Comparison of ENCODE assay signal across 8 cellular contexts in genomic region chr4:70721747-70722146, GRCh38. TPM values are rescaled to one million over a fixed set of nuclear protein-coding genes. Genes with fewer than 3 reads are reported as not detected.
DNase-seq lines count a peak whose midpoint lies in the region; ATAC-seq and TF ChIP-seq lines count a peak whose summit lies in the region.

A gene with protein sequence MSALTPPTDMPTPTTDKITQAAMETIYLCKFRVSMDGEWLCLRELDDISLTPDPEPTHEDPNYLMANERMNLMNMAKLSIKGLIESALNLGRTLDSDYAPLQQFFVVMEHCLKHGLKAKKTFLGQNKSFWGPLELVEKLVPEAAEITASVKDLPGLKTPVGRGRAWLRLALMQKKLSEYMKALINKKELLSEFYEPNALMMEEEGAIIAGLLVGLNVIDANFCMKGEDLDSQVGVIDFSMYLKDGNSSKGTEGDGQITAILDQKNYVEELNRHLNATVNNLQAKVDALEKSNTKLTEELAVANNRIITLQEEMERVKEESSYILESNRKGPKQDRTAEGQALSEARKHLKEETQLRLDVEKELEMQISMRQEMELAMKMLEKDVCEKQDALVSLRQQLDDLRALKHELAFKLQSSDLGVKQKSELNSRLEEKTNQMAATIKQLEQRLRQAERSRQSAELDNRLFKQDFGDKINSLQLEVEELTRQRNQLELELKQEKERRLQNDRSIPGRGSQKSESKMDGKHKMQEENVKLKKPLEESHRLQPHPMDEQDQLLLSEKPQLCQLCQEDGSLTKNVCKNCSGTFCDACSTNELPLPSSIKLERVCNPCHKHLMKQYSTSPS (plus strand): TSS chr4:70721964. CDS start chr4:70722574, 610 bp downstream.

- H3K9me3 ChIP-seq in HUES48 (ENCODE audit: control insufficient read depth, insufficient read depth, low read length) (no peaks in the 10 kb centered on the region), SJCRH30 (replicated peaks) (no peaks in the 10 kb centered on the region), mucosa of descending colon (no peaks in the 10 kb centered on the region), upper lobe of left lung (no peaks in the 10 kb centered on the region)

- ATAC-seq in mucosa of descending colon (peak; percentile 65), upper lobe of left lung (ENCODE audit: low FRiP score in 2 of 2) (peak; percentile 72 to 94), HG02610 (IDR thresholded peaks at IDR 0.05; ENCODE audit: unreplicated experiment) (no peak), HG02798 (IDR thresholded peaks at IDR 0.05; ENCODE audit: poor library complexity, unreplicated experiment) (no peak)

- H3K36me3 Mint-ChIP-seq in endothelial cell (ENCODE audit: low read depth, unreplicated experiment), result no peaks in the 10 kb centered on the region

- peaks cover 13% of the 10 kb centered on the region for H3K4me1 Mint-ChIP-seq in endothelial cell (ENCODE audit: unreplicated experiment)

- peaks cover 13% of the 10 kb centered on the region for H3K4me1 ChIP-seq in HUES48 (ENCODE audit: control insufficient read depth, insufficient read depth, low read length)
- H3K4me1 ChIP-seq in SJCRH30, result peaks cover 12% of the 10 kb centered on the region
- no peaks in the 10 kb centered on the region for H3K4me1 ChIP-seq in mucosa of descending colon (ENCODE audit: low read depth)
- H3K4me1 ChIP-seq in upper lobe of left lung, result peaks cover 0 to 17% (median 7%) of the 10 kb centered on the region in 4 donors

- H3K27ac Mint-ChIP-seq in endothelial cell (ENCODE audit: unreplicated experiment), result no peak within 1 kb of the TSS

- H3K27ac ChIP-seq in HUES48 (ENCODE audit: low read depth, low read length) (peak within 1 kb of the TSS; percentile 27), SJCRH30 (peak within 1 kb of the TSS; percentile 34; the same call in 1 of the 2 replicates), upper lobe of left lung (no peak within 1 kb of the TSS)

- no peaks in the 10 kb centered on the region for H3K27me3 Mint-ChIP-seq in endothelial cell (ENCODE audit: unreplicated experiment)

- TF ChIP-seq EP300 in upper lobe of left lung (IDR thresholded peaks at IDR 0.05), result no peak

- H3K4me3 Mint-ChIP-seq in endothelial cell (ENCODE audit: unreplicated experiment), result peak within 1 kb of the TSS; percentile 25

- WGBS in upper lobe of left lung, 2 donors, result 55 to 62% methylated on average over 3 of the region's 3 CpGs

- H3K36me3 ChIP-seq in HUES48 (ENCODE audit: control insufficient read depth, insufficient read depth, low read length) (no peaks in the 10 kb centered on the region), SJCRH30 (no peaks in the 10 kb centered on the region), mucosa of descending colon (ENCODE audit: low read depth) (no peaks in the 10 kb centered on the region), upper lobe of left lung (no peaks in the 10 kb centered on the region)

- DNase-seq in AG10803 (ENCODE audit: low read depth) (peak; percentile 95), SJCRH30 (peak; percentile 86 to 94), endothelial cell (ENCODE audit: low spot score) (no peak), mucosa of descending colon (no peak), upper lobe of left lung (no peak)

- H3K4me3 ChIP-seq in AG10803 (ENCODE audit: low read length) (peak within 1 kb of the TSS; percentile 73), HUES48 (ENCODE audit: low read depth, low read length) (no peak within 1 kb of the TSS), SJCRH30 (peak within 1 kb of the TSS; percentile 59), mucosa of descending colon (no peak within 1 kb of the TSS), upper lobe of left lung (peak within 1 kb of the TSS in 3 of 4 donors; percentile 16 to 37 (median 33))

- no peaks in the 10 kb centered on the region for H3K27me3 ChIP-seq in HUES48 (ENCODE audit: control insufficient read depth, insufficient read depth, low read length)
- H3K27me3 ChIP-seq in SJCRH30, result no peaks in the 10 kb centered on the region
- no peaks in the 10 kb centered on the region for H3K27me3 ChIP-seq in upper lobe of left lung

- H3K9ac ChIP-seq in HUES48 (ENCODE audit: low read depth, low read length), result no peak within 1 kb of the TSS

- TF ChIP-seq CTCF in AG10803 (conservative IDR thresholded peaks at IDR 0.05; ENCODE audit: low read length), result no peak
- no peak for TF ChIP-seq CTCF in endothelial cell (IDR thresholded peaks at IDR 0.05; ENCODE audit: unreplicated experiment)
- TF ChIP-seq CTCF in mucosa of descending colon (IDR thresholded peaks at IDR 0.05), result no peak
- no peak for TF ChIP-seq CTCF in upper lobe of left lung (IDR thresholded peaks at IDR 0.05)

- no peaks in the 10 kb centered on the region for H3K9me3 Mint-ChIP-seq in endothelial cell (ENCODE audit: unreplicated experiment)

- intact Hi-C loops in mucosa of descending colon (cut with DNase I, micrococcal nuclease), result no loop called here

- TF ChIP-seq POLR2A in upper lobe of left lung (IDR thresholded peaks at IDR 0.05), result no peak

RNA-seq across cellular contexts. Expression of the gene that starts here (rescaled TPM):
- total RNA-seq in SJCRH30 (2014; rRNA removed; shearing (Covaris generic)), result 64.4 and 70.3 TPM in 2 replicates
- 72.6 TPM for total RNA-seq in endothelial cell (ENCODE audit: unreplicated experiment)
- 10 to 100 TPM; 31.9 to 54.2 (median 46.0) TPM for total RNA-seq in mucosa of descending colon
- total RNA-seq in upper lobe of left lung, result 100 to 1,000 TPM in 2 of 6 donors, 10 to 100 TPM in 4; 65.1 to 161 (median 80.8) TPM

Comparison
In these comparisons a context has a peak if more than half of its experiments do, and no peak if none do; other contexts are left out.
1. DNase-seq: peak in AG10803 (single experiment) and SJCRH30 (2 of 2); none in endothelial cell (single experiment), mucosa of descending colon (0 of 3) and upper lobe of left lung (0 of 2).
2. H3K4me3 ChIP-seq: peak in AG10803 (single experiment), SJCRH30 (single experiment) and upper lobe of left lung (3 of 4); none in HUES48 (single experiment) and mucosa of descending colon (single experiment).
3. H3K27ac ChIP-seq: peak in HUES48 (single experiment) and SJCRH30 (single experiment); none in upper lobe of left lung (0 of 4).
4. ATAC-seq: peak in mucosa of descending colon (single experiment) and upper lobe of left lung (2 of 2); none in HG02610 (single experiment) and HG02798 (single experiment).